Comparison of ENCODE assay signal across 9 cellular contexts in the genomic region with DNA sequence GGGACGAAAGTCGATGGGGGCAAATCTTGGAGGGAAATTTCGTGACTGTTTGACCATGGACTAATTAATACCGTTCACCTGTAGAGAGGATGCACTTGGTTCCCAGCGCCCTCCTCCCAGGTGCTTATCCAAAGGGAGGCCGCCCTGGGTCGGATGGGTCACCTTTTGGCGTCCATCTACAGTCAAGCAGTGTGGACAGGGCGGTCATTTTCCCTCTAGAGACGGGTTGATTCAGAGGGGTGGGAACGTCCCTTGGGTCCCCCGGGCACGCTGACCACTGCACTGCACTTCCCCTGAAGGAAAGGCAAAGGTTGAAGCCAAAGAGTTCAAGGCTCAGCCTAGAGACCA. TPM values are rescaled to one million over a fixed set of nuclear protein-coding genes. Genes with fewer than 3 reads are reported as not detected.
DNase-seq lines count a peak whose midpoint lies in the region; ATAC-seq and TF ChIP-seq lines count a peak whose summit lies in the region.
"Had no signal": no experiment of that assay in that cellular context is flagged by ENCODE, and none has a peak within 500 bp of the region (broad histone marks: within the 10 kb centered on the region; RNA-seq: fewer than 3 reads in every experiment).

No MANE protein-coding gene starts in this region.

- POLR2A ChIA-PET in CD4-positive, alpha-beta memory T cell (lab: Charles Lee; ENCODE audit: partially characterized antibody), result no interaction called here

- H3K4me3 ChIP-seq in CD4-positive, alpha-beta memory T cell (ENCODE audit: low read length in 2 of 2), result no peak overlapping the region

- no peaks in the 10 kb centered on the region for H3K36me3 ChIP-seq in CD4-positive, alpha-beta memory T cell (ENCODE audit: insufficient read depth, low read length)

- H3K27me3 ChIP-seq in CD4-positive, alpha-beta memory T cell (ENCODE audit: insufficient read depth, low read length), result peaks cover 16% of the 10 kb centered on the region

- no peaks in the 10 kb centered on the region for H3K36me3 Mint-ChIP-seq in stimulated activated naive CD8-positive, alpha-beta T cell treated with anti-CD3 and anti-CD28 coated beads, Interleukin-15, Interleukin-2, amounts not matched to agents 100 ng/mL and 50 ng/mL, for 24 hours (ENCODE audit: low read depth)
- H3K36me3 Mint-ChIP-seq in endothelial cell (ENCODE audit: low read depth, unreplicated experiment) (peaks cover 6% of the 10 kb centered on the region), nephron (ENCODE audit: low read depth) (no peaks in the 10 kb centered on the region)
- H3K36me3 Mint-ChIP-seq in CD4-positive, alpha-beta memory T cell, result no peaks in the 10 kb centered on the region

- CTCF ChIA-PET in CD4-positive, alpha-beta memory T cell (lab: Charles Lee; ENCODE audit: partially characterized antibody), result no interaction called here

- no peak overlapping the region for H3K27ac ChIP-seq in CD4-positive, alpha-beta memory T cell (ENCODE audit: low read depth, low read length)

- no peaks in the 10 kb centered on the region for H3K9me3 Mint-ChIP-seq in stimulated activated naive CD8-positive, alpha-beta T cell treated with anti-CD3 and anti-CD28 coated beads, Interleukin-15, Interleukin-2, amounts not matched to agents 100 ng/mL and 50 ng/mL, for 24 hours
- H3K9me3 Mint-ChIP-seq in endothelial cell (ENCODE audit: unreplicated experiment) (no peaks in the 10 kb centered on the region), nephron (no peaks in the 10 kb centered on the region)
- peaks cover 0 to 5% (median 0%) of the 10 kb centered on the region in 8 donors for H3K9me3 Mint-ChIP-seq in CD4-positive, alpha-beta memory T cell

- no peak for DNase-seq in stimulated activated naive CD8-positive, alpha-beta T cell treated with anti-CD3 and anti-CD28 coated beads, Interleukin-15, Interleukin-2, amounts not matched to agents 100 U/mL and 50 U/mL, for 24 hours
- DNase-seq in endothelial cell (ENCODE audit: low spot score) (no peak), NCI-H82 (lab: John Stamatoyannopoulos, UW) (no peak), middle frontal gyrus (ENCODE audit: extremely low spot score, low spot score) (no peak), NCI-H526 (lab: John Stamatoyannopoulos, UW) (no peak)
- no peak for DNase-seq in CD4-positive, alpha-beta memory T cell
- DNase-seq: activated CD8-positive, alpha-beta memory T cell treated with anti-CD3 and anti-CD28 coated beads, Interleukin-2, amount 50 U/mL, for 4 hours had no signal

- intact Hi-C loops in CD4-positive, alpha-beta memory T cell (cut with micrococcal nuclease), result no loop called here

- H3K4me3 Mint-ChIP-seq in stimulated activated naive CD8-positive, alpha-beta T cell treated with anti-CD3 and anti-CD28 coated beads, Interleukin-15, Interleukin-2, amounts not matched to agents 100 ng/mL and 50 ng/mL, for 24 hours, result peak overlapping the region; percentile 70
- H3K4me3 Mint-ChIP-seq in endothelial cell (ENCODE audit: unreplicated experiment) (peak overlapping the region; percentile 90), nephron (peak overlapping the region; percentile 84 to 95 (median 94))
- peak overlapping the region in 4 of 8 donors; percentile 6 to 79 (median 32) for H3K4me3 Mint-ChIP-seq in CD4-positive, alpha-beta memory T cell

- H3K4me1 ChIP-seq in CD4-positive, alpha-beta memory T cell (ENCODE audit: insufficient read depth, low read length), result peaks cover 14% of the 10 kb centered on the region

- H3K27ac Mint-ChIP-seq in stimulated activated naive CD8-positive, alpha-beta T cell treated with anti-CD3 and anti-CD28 coated beads, Interleukin-15, Interleukin-2, amounts not matched to agents 100 ng/mL and 50 ng/mL, for 24 hours, result no peak overlapping the region
- H3K27ac Mint-ChIP-seq in endothelial cell (ENCODE audit: unreplicated experiment) (no peak overlapping the region), nephron (peak overlapping the region; percentile 45 to 73 (median 70))
- H3K27ac Mint-ChIP-seq in CD4-positive, alpha-beta memory T cell, result no peak overlapping the region

- no peaks in the 10 kb centered on the region for H3K9me3 ChIP-seq in CD4-positive, alpha-beta memory T cell (ENCODE audit: control insufficient read depth in 1 of 2, low read length in 2 of 2)

- H3K27me3 Mint-ChIP-seq in stimulated activated naive CD8-positive, alpha-beta T cell treated with anti-CD3 and anti-CD28 coated beads, Interleukin-15, Interleukin-2, amounts not matched to agents 100 ng/mL and 50 ng/mL, for 24 hours, result peaks cover 80% of the 10 kb centered on the region
- H3K27me3 Mint-ChIP-seq in endothelial cell (ENCODE audit: unreplicated experiment), result peaks cover 2% of the 10 kb centered on the region
- H3K27me3 Mint-ChIP-seq in nephron (ENCODE audit: low read depth), result peaks cover 75% of the 10 kb centered on the region
- H3K27me3 Mint-ChIP-seq in CD4-positive, alpha-beta memory T cell, result peaks cover 36 to 37% of the 10 kb centered on the region in 2 donors

- H3K4me1 Mint-ChIP-seq in stimulated activated naive CD8-positive, alpha-beta T cell treated with anti-CD3 and anti-CD28 coated beads, Interleukin-15, Interleukin-2, amounts not matched to agents 100 ng/mL and 50 ng/mL, for 24 hours (ENCODE audit: low read depth), result peaks cover 20% of the 10 kb centered on the region
- H3K4me1 Mint-ChIP-seq in endothelial cell (ENCODE audit: unreplicated experiment) (peaks cover 6% of the 10 kb centered on the region), nephron (peaks cover 23% of the 10 kb centered on the region)
- H3K4me1 Mint-ChIP-seq in CD4-positive, alpha-beta memory T cell, result peaks cover 3 to 28% (median 10%) of the 10 kb centered on the region in 4 donors

- no peak for ATAC-seq in stimulated activated naive CD8-positive, alpha-beta T cell treated with anti-CD3 and anti-CD28 coated beads, Interleukin-15, Interleukin-2, amounts not matched to agents 100 U/mL and 50 U/mL, for 24 hours

- TF ChIP-seq CTCF in endothelial cell (IDR thresholded peaks at IDR 0.05; ENCODE audit: unreplicated experiment) (no peak), nephron (IDR thresholded peaks at IDR 0.05; ENCODE audit: unreplicated experiment in 3 of 3) (no peak)

RNA-seq across cellular contexts. Expression of a gene that starts 2.0 kb away (rescaled TPM):
- total RNA-seq in endothelial cell (ENCODE audit: unreplicated experiment), result 2.9 TPM
- total RNA-seq in CD4-positive, alpha-beta memory T cell, result not detected
- polyA plus RNA-seq in CD4-positive, alpha-beta memory T cell, result not detected

Comparison
In these comparisons a context has a peak if more than half of its experiments do, and no peak if none do; other contexts are left out.
1. H3K27ac Mint-ChIP-seq: peak in nephron (3 of 3); none in stimulated activated naive CD8-positive, alpha-beta T cell treated with anti-CD3 and anti-CD28 coated beads, Interleukin-15, Interleukin-2, amounts not matched to agents 100 ng/mL and 50 ng/mL, for 24 hours (single experiment), endothelial cell (single experiment) and CD4-positive, alpha-beta memory T cell (0 of 7).